8 cellular contexts compared by ENCODE assay signal in genomic region chr7:140674356-140674800, GRCh38. TPM values are rescaled to one million over a fixed set of nuclear protein-coding genes. Genes with fewer than 3 reads are reported as not detected.
DNase-seq lines count a peak whose midpoint lies in the region; ATAC-seq, FAIRE-seq and TF ChIP-seq lines count a peak whose summit lies in the region.

No MANE protein-coding gene starts in this region.

- H3K27ac ChIP-seq in A549 (no peak overlapping the region), duodenal mucosa (ENCODE audit: low read depth, low read length) (no peak overlapping the region)

- FAIRE-seq in A549 (lab: Jason Lieb, UNC): no peak

- no peak overlapping the region for H3K4me3 ChIP-seq in A549
- H3K4me3 ChIP-seq in duodenal mucosa (ENCODE audit: low read depth in 1 of 2, low read length in 2 of 2): peak overlapping the region; percentile 73 to 82

- CTCF ChIA-PET in A549 (lab: Yijun Ruan, JAX): interaction anchor here (1.3 to 2.5 kb wide), 5 partner anchors 11 to 873 kb away, joined by 3 to 19 read pairs (median 3); no protein-coding TSS in a partner anchor

- 97% methylated on average over 5 of the region's 5 CpGs for WGBS in A549 (ENCODE audit: missing lambda C conversion rate)

- H3K27me3 Mint-ChIP-seq in type B pancreatic cell: no peaks in the 10 kb centered on the region

- TF ChIP-seq CTCF in A549 (IDR thresholded peaks at IDR 0.05): no peak
- TF ChIP-seq CTCF in type B pancreatic cell (conservative IDR thresholded peaks at IDR 0.05): no peak

- peak overlapping the region; percentile 85; the same call in 1 of the 3 replicates for H3K4me2 ChIP-seq in A549

- peaks cover 22% of the 10 kb centered on the region for H3K4me1 Mint-ChIP-seq in type B pancreatic cell (ENCODE audit: unreplicated experiment)

- no peak for DNase-seq in A549 (ENCODE audit: low read depth in 1 of 2, low spot score in 1 of 2)
- peak; percentile 56 for DNase-seq in NCI-H2029 (lab: John Stamatoyannopoulos, UW)
- DNase-seq in type B pancreatic cell (ENCODE audit: extremely low spot score, unreplicated experiment): no peak
- no peak for DNase-seq in putamen (ENCODE audit: low spot score)
- DNase-seq in medulla oblongata (ENCODE audit: extremely low spot score): no peak
- no peak for DNase-seq in NCI-H2081 treated with DMSO at 0.1 percent for 48 hours (lab: John Stamatoyannopoulos, UW)

- no peak overlapping the region for H3K9ac ChIP-seq in duodenal mucosa (ENCODE audit: low read depth in 1 of 2, low read length in 2 of 2)

- POLR2A ChIA-PET in A549 (lab: Yijun Ruan, JAX): interaction anchor here (1.2 kb wide), 1 partner anchor 341 kb away, joined by 3 read pairs; the partner anchor contains the start of gene MRPS33

- H3K9me3 ChIP-seq in A549: no peaks in the 10 kb centered on the region
- H3K9me3 ChIP-seq in duodenal mucosa (ENCODE audit: control insufficient read depth in 1 of 2, low read length in 2 of 2): no peaks in the 10 kb centered on the region

- H3K27me3 ChIP-seq in duodenal mucosa (ENCODE audit: control insufficient read depth in 1 of 2, insufficient read depth in 2 of 2, low read length in 2 of 2): no peaks in the 10 kb centered on the region

- ATAC-seq in A549 (no peak), GM18517 (IDR thresholded peaks at IDR 0.05; ENCODE audit: unreplicated experiment) (peak; percentile 41)

- no peak for TF ChIP-seq EP300 in A549 (IDR thresholded peaks at IDR 0.05)

- H3K27ac Mint-ChIP-seq in type B pancreatic cell: peak overlapping the region; percentile 86

- H3K4me3 Mint-ChIP-seq in type B pancreatic cell: peak overlapping the region; percentile 90

- H3K36me3 ChIP-seq in duodenal mucosa (ENCODE audit: control insufficient read depth in 1 of 2, insufficient read depth in 2 of 2, low read length in 2 of 2): peaks cover 0 to 8% of the 10 kb centered on the region in 2 donors

- peaks cover 13% of the 10 kb centered on the region for H3K36me3 Mint-ChIP-seq in type B pancreatic cell

- peaks cover 15% of the 10 kb centered on the region; the same call in 1 of the 3 replicates for H3K4me1 ChIP-seq in A549
- H3K4me1 ChIP-seq in duodenal mucosa (ENCODE audit: control insufficient read depth in 1 of 2, insufficient read depth in 2 of 2, low read length in 2 of 2): peaks cover 11 to 24% of the 10 kb centered on the region in 2 donors

- no peak for TF ChIP-seq POLR2A in A549 (IDR thresholded peaks at IDR 0.05; ENCODE audit: low read length)

- TF ChIP-seq RAD21 in A549 (conservative IDR thresholded peaks at IDR 0.05 in 1 of 2, IDR thresholded peaks at IDR 0.05 in 1 of 2): no peak

- H3K9me3 Mint-ChIP-seq in type B pancreatic cell: no peaks in the 10 kb centered on the region

TF ChIP-seq in A549, 52 proteins besides CTCF, POLR2A, EP300 and RAD21:
- TF ChIP-seq MAFK (IDR thresholded peaks at IDR 0.05; ENCODE audit: partially characterized antibody) (no peak), NFE2L2 (conservative IDR thresholded peaks at IDR 0.05; ENCODE audit: low read length) (no peak), FOXS1 (CRISPR knock-in tag; IDR thresholded peaks at IDR 0.05) (no peak), RNF2 (IDR thresholded peaks at IDR 0.05; ENCODE audit: borderline replicate concordance, low read depth) (no peak), BHLHE40 (IDR thresholded peaks at IDR 0.05; ENCODE audit: low read depth, low read length) (no peak), HMGXB4 (CRISPR knock-in tag; IDR thresholded peaks at IDR 0.05; ENCODE audit: borderline replicate concordance) (no peak), GATA3 (IDR thresholded peaks at IDR 0.05; ENCODE audit: borderline replicate concordance) (no peak)
- TF ChIP-seq, protein P1, sequence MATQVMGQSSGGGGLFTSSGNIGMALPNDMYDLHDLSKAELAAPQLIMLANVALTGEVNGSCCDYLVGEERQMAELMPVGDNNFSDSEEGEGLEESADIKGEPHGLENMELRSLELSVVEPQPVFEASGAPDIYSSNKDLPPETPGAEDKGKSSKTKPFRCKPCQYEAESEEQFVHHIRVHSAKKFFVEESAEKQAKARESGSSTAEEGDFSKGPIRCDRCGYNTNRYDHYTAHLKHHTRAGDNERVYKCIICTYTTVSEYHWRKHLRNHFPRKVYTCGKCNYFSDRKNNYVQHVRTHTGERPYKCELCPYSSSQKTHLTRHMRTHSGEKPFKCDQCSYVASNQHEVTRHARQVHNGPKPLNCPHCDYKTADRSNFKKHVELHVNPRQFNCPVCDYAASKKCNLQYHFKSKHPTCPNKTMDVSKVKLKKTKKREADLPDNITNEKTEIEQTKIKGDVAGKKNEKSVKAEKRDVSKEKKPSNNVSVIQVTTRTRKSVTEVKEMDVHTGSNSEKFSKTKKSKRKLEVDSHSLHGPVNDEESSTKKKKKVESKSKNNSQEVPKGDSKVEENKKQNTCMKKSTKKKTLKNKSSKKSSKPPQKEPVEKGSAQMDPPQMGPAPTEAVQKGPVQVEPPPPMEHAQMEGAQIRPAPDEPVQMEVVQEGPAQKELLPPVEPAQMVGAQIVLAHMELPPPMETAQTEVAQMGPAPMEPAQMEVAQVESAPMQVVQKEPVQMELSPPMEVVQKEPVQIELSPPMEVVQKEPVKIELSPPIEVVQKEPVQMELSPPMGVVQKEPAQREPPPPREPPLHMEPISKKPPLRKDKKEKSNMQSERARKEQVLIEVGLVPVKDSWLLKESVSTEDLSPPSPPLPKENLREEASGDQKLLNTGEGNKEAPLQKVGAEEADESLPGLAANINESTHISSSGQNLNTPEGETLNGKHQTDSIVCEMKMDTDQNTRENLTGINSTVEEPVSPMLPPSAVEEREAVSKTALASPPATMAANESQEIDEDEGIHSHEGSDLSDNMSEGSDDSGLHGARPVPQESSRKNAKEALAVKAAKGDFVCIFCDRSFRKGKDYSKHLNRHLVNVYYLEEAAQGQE (IDR thresholded peaks at IDR 0.05): no peak
TF ChIP-seq in A549: peak in this region for 0.

RNA-seq across cellular contexts. Expression of gene ADCK2, which starts 1.6 kb away (rescaled TPM):
- polyA plus RNA-seq in A549 (2011; rRNA removed) (13.1 and 14.7 TPM in 2 replicates), A549 (2017; fragmentation: RNase III; extraction: RNeasy Plus Mini Kit Qiagen cat#74134 plus additional on column Dnase treatment) (12.6 to 16.1 TPM (median 13.9 TPM) in 3 replicates)
- polyA plus RNA-seq in A549 (2012; cell fraction: cytosol; rRNA removed): 11.3 and 14.3 TPM in 2 replicates
- 11.3 and 11.4 TPM in 2 replicates for polyA plus RNA-seq in A549 (2012; cell fraction: nucleus; rRNA removed)
- polyA minus RNA-seq in A549 (2011; rRNA and poly(A)+ RNA removed): 15.6 and 18.1 TPM in 2 replicates
- total RNA-seq in type B pancreatic cell (ENCODE audit: low replicate concordance): 16.3 and 29.5 TPM in 2 replicates

RNA-seq across cellular contexts. Expression of gene NDUFB2, which starts 22.1 kb away (rescaled TPM):
- polyA plus RNA-seq in A549 (2011; rRNA removed) (381 and 405 TPM in 2 replicates), A549 (2017; fragmentation: RNase III; extraction: RNeasy Plus Mini Kit Qiagen cat#74134 plus additional on column Dnase treatment) (345 to 370 TPM (median 360 TPM) in 3 replicates)
- polyA plus RNA-seq in A549 (2012; cell fraction: cytosol; rRNA removed): 917 and 1,079 TPM in 2 replicates
- 494 and 763 TPM in 2 replicates for polyA plus RNA-seq in A549 (2012; cell fraction: nucleus; rRNA removed)
- polyA minus RNA-seq in A549 (2011; rRNA and poly(A)+ RNA removed): 46.4 and 48.2 TPM in 2 replicates
- 179 and 258 TPM in 2 replicates for total RNA-seq in type B pancreatic cell (ENCODE audit: low replicate concordance)

RNA-seq across cellular contexts. Expression of gene DENND2A, which starts 33.8 kb away (rescaled TPM):
- polyA plus RNA-seq in A549 (2011; rRNA removed) (0.61 and 0.63 TPM in 2 replicates), A549 (2017; fragmentation: RNase III; extraction: RNeasy Plus Mini Kit Qiagen cat#74134 plus additional on column Dnase treatment) (0.37 to 0.54 TPM (median 0.38 TPM) in 3 replicates)
- 0.28 and 0.44 TPM in 2 replicates for polyA plus RNA-seq in A549 (2012; cell fraction: cytosol; rRNA removed)
- 0.66 and 0.70 TPM in 2 replicates for polyA plus RNA-seq in A549 (2012; cell fraction: nucleus; rRNA removed)
- 2.6 TPM in 2 replicates for polyA minus RNA-seq in A549 (2011; rRNA and poly(A)+ RNA removed)
- total RNA-seq in type B pancreatic cell (ENCODE audit: low replicate concordance): 6.2 and 25.4 TPM in 2 replicates
